In the genomic region with DNA sequence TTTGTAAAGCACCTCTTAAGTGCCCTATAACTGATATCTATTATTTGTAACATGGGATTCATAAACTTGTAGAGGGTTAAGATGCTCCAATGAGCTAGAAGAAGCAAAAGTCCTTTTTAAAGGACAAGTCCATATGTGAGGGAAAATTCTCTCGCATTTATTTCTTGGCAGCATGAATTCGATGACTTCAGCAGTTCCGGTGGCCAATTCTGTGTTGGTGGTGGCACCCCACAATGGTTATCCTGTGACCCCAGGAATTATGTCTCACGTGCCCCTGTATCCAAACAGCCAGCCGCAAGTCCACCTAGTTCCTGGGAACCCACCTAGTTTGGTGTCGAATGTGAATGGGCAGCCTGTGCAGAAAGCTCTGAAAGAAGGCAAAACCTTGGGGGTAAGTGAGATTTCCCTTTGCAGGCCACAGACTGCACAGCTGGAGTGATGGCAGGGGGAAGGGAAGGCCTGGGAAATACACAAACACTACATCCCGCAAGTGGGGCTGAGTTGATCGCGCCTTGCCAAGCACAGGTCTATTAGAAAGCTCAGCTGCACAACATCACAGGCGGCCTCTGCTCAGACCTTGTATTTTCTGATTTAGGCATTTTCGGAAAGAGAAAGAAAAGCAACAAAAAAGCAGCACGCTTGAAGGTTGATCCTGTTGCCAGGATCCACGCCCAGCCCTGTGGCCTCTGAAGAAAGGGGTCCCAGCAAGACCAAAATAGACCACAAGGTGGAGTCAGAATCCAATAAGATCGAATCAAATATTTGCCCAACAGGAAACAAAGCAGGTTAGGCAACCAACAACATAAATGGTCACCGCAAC, we compare ENCODE assay signal across 9 cellular contexts. TPM values are rescaled to one million over a fixed set of nuclear protein-coding genes. Genes with fewer than 3 reads are reported as not detected.
DNase-seq lines count a peak whose midpoint lies in the region; ATAC-seq and TF ChIP-seq lines count a peak whose summit lies in the region.
"Had no signal": no experiment of that assay in that cellular context is flagged by ENCODE, and none has a peak within 500 bp of the region (broad histone marks: within the 10 kb centered on the region; RNA-seq: fewer than 3 reads in every experiment).

No MANE protein-coding gene starts in this region.

- H3K36me3 ChIP-seq in DOHH2 (ENCODE audit: control insufficient read depth, low read length) (no peaks in the 10 kb centered on the region), esophagus squamous epithelium (no peaks in the 10 kb centered on the region), gastrocnemius medialis (no peaks in the 10 kb centered on the region)

- H3K9me3 ChIP-seq in DOHH2 (ENCODE audit: control insufficient read depth, insufficient read depth, low read length) (no peaks in the 10 kb centered on the region), esophagus squamous epithelium (no peaks in the 10 kb centered on the region), gastrocnemius medialis (no peaks in the 10 kb centered on the region)

- H3K27me3 ChIP-seq in DOHH2 (ENCODE audit: control insufficient read depth, low read length) (peaks cover 8% of the 10 kb centered on the region; the same call in 1 of the 2 replicates), esophagus squamous epithelium (no peaks in the 10 kb centered on the region), gastrocnemius medialis (no peaks in the 10 kb centered on the region)

- H3K27ac ChIP-seq in DOHH2 (ENCODE audit: low read depth, low read length): no peak overlapping the region
- H3K27ac ChIP-seq in esophagus squamous epithelium: no peak overlapping the region
- no peak overlapping the region for H3K27ac ChIP-seq in gastrocnemius medialis

- intact Hi-C loops in esophagus squamous epithelium (cut with DNase I) (no loop called here), gastrocnemius medialis (cut with DNase I; ENCODE audit: low total_unique reads) (no loop called here)

- H3K4me1 ChIP-seq in DOHH2 (ENCODE audit: control insufficient read depth, low read length): no peaks in the 10 kb centered on the region
- no peaks in the 10 kb centered on the region for H3K4me1 ChIP-seq in esophagus squamous epithelium
- H3K4me1 ChIP-seq in gastrocnemius medialis: peaks cover 4 to 8% of the 10 kb centered on the region in 2 donors

- H3K4me3 ChIP-seq in DOHH2 (ENCODE audit: low read length) (no peak overlapping the region), esophagus squamous epithelium (no peak overlapping the region), gastrocnemius medialis (no peak overlapping the region)

- H3K79me2 ChIP-seq in DOHH2 (ENCODE audit: control insufficient read depth, low read length): no peaks in the 10 kb centered on the region

- no peaks in the 10 kb centered on the region for H3F3A ChIP-seq in DOHH2 (ENCODE audit: control insufficient read depth, insufficient read depth)

- ATAC-seq in GM19324 (IDR thresholded peaks at IDR 0.05; ENCODE audit: low FRiP score, unreplicated experiment) (no peak), gastrocnemius medialis (no peak), GM21717 (IDR thresholded peaks at IDR 0.05; ENCODE audit: unreplicated experiment) (no peak)

- H4K20me1 ChIP-seq in DOHH2 (ENCODE audit: control insufficient read depth, insufficient read depth, low read depth, low read length): no peaks in the 10 kb centered on the region

- no peak for TF ChIP-seq POLR2A in esophagus squamous epithelium (IDR thresholded peaks at IDR 0.05)
- no peak for TF ChIP-seq POLR2A in gastrocnemius medialis (IDR thresholded peaks at IDR 0.05)

- no peak overlapping the region for H3K4me2 ChIP-seq in DOHH2 (ENCODE audit: low read length)

- TF ChIP-seq CTCF in DOHH2 (IDR thresholded peaks at IDR 0.05; ENCODE audit: low read depth, low read length, poor library complexity, severe bottlenecking) (peak; percentile 64), LNCAP (IDR thresholded peaks at IDR 0.05) (peak; percentile 85), esophagus squamous epithelium (IDR thresholded peaks at IDR 0.05) (peak in 1 of 6 experiments; percentile 34), gastrocnemius medialis (IDR thresholded peaks at IDR 0.05 in 4 of 5, conservative IDR thresholded peaks at IDR 0.05 in 1 of 5) (no peak)

- in situ Hi-C loops in gastrocnemius medialis (cut with MboI; ENCODE audit: low sequenced_read_pairs in 4 of 4): no loop called here

- DNase-seq in SW480 (ENCODE audit: low spot score) (peak; percentile 35), left kidney (ENCODE audit: low read depth, low spot score) (peak; percentile 67), esophagus squamous epithelium (lab: John Stamatoyannopoulos, UW) (no peak), gastrocnemius medialis (no peak)
- DNase-seq: GOT3 had no signal

- no peaks in the 10 kb centered on the region for H3K9me2 ChIP-seq in DOHH2 (replicated peaks; ENCODE audit: control insufficient read depth, low read length)

- WGBS in esophagus squamous epithelium, 2 donors: 58 to 60% methylated on average over 13 of the region's 15 CpGs

RNA-seq across cellular contexts. Expression of a gene that starts 1.5 kb away (rescaled TPM):
- not detected for total RNA-seq in esophagus squamous epithelium
- total RNA-seq in gastrocnemius medialis: under 1 TPM in 2 of 4 donors, not detected in 2; 0.36 to 0.44 TPM

RNA-seq across cellular contexts. Expression of a gene that starts 23.6 kb away (rescaled TPM):
- total RNA-seq in esophagus squamous epithelium (not detected), gastrocnemius medialis (not detected)

RNA-seq across cellular contexts. Expression of a gene that starts 55.8 kb away (rescaled TPM):
- total RNA-seq in esophagus squamous epithelium (not detected), gastrocnemius medialis (not detected)

Comparison
In these comparisons a context has a peak if more than half of its experiments do, and no peak if none do; other contexts are left out.
1. CTCF ChIP-seq: peak in DOHH2 (single experiment) and LNCAP (single experiment); none in gastrocnemius medialis (0 of 5).
2. DNase-seq: peak in SW480 (single experiment) and left kidney (single experiment); none in esophagus squamous epithelium (single experiment) and gastrocnemius medialis (0 of 2).